Comparison of ENCODE assay signal across 2 cellular contexts in genomic region chr6:147204060-147204785, GRCh38.
A peak's percentile ranks its signal among the peaks of the same experiment; 100 is the strongest.
TF ChIP-seq lines count a peak whose summit lies in the region.

TSS of gene STXBP5 (plus strand) at chr6:147204417. CDS start at chr6:147204533, 116 bp downstream.

TF ChIP-seq in HEK293, 187 proteins besides CTCF, POLR2A, EP300 and RAD21 (continued from another document):
- TF ChIP-seq, protein P1, sequence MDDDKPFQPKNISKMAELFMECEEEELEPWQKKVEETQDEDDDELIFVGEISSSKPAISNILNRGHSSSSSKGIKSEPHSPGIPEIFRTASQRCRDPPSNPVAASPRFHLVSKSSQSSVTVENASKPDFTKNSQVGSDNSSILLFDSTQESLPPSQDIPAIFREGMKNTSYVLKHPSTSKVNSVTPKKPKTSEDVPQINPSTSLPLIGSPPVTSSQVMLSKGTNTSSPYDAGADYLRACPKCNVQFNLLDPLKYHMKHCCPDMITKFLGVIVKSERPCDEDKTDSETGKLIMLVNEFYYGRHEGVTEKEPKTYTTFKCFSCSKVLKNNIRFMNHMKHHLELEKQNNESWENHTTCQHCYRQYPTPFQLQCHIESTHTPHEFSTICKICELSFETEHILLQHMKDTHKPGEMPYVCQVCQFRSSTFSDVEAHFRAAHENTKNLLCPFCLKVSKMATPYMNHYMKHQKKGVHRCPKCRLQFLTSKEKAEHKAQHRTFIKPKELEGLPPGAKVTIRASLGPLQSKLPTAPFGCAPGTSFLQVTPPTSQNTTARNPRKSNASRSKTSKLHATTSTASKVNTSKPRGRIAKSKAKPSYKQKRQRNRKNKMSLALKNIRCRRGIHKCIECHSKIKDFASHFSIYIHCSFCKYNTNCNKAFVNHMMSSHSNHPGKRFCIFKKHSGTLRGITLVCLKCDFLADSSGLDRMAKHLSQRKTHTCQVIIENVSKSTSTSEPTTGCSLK (tag by site-specific recombination; IDR thresholded peaks at IDR 0.05) = no peak
- TF ChIP-seq ZFP69B (tag by site-specific recombination; IDR thresholded peaks at IDR 0.05) = no peak
- peak; percentile 18; the same call in 1 of the 2 replicates for TF ChIP-seq IKZF3 (tag by site-specific recombination; IDR thresholded peaks at IDR 0.05)
- TF ChIP-seq GLIS2 (tag by site-specific recombination; IDR thresholded peaks at IDR 0.05) = peak; percentile 99
- TF ChIP-seq ZNF777 (tag by site-specific recombination; IDR thresholded peaks at IDR 0.05; ENCODE audit: borderline replicate concordance) = peak; percentile 79; the same call in 1 of the 2 replicates
- TF ChIP-seq ZNF2 (tag by site-specific recombination; IDR thresholded peaks at IDR 0.05) = peak; percentile 63; the same call in 1 of the 2 replicates
- TF ChIP-seq ZNF580 (tag by site-specific recombination; IDR thresholded peaks at IDR 0.05) = 0 out of 2 replicates have a peak, but pooled peaks have one; percentile 28
- TF ChIP-seq ZFP37 (tag by site-specific recombination; IDR thresholded peaks at IDR 0.05) = peak; percentile 60; the same call in 1 of the 2 replicates
- TF ChIP-seq REST (tag by site-specific recombination; IDR thresholded peaks at IDR 0.05) = peak; percentile 65
- TF ChIP-seq ELK4 (IDR thresholded peaks at IDR 0.05; ENCODE audit: borderline replicate concordance, low read depth, low read length) = no peak
- TF ChIP-seq ZNF501 (tag by site-specific recombination; IDR thresholded peaks at IDR 0.05) = 0 out of 2 replicates have a peak, but pooled peaks have one; percentile 37
- peak; percentile 86 for TF ChIP-seq GLIS1 (tag by site-specific recombination; IDR thresholded peaks at IDR 0.05)
- peak; percentile 74 for TF ChIP-seq ZBTB17 (tag by site-specific recombination; IDR thresholded peaks at IDR 0.05)

TF ChIP-seq in HepG2, 621 proteins besides CTCF, POLR2A, EP300 and RAD21 (continued from another document and continues in another):
- TF ChIP-seq, protein P2, sequence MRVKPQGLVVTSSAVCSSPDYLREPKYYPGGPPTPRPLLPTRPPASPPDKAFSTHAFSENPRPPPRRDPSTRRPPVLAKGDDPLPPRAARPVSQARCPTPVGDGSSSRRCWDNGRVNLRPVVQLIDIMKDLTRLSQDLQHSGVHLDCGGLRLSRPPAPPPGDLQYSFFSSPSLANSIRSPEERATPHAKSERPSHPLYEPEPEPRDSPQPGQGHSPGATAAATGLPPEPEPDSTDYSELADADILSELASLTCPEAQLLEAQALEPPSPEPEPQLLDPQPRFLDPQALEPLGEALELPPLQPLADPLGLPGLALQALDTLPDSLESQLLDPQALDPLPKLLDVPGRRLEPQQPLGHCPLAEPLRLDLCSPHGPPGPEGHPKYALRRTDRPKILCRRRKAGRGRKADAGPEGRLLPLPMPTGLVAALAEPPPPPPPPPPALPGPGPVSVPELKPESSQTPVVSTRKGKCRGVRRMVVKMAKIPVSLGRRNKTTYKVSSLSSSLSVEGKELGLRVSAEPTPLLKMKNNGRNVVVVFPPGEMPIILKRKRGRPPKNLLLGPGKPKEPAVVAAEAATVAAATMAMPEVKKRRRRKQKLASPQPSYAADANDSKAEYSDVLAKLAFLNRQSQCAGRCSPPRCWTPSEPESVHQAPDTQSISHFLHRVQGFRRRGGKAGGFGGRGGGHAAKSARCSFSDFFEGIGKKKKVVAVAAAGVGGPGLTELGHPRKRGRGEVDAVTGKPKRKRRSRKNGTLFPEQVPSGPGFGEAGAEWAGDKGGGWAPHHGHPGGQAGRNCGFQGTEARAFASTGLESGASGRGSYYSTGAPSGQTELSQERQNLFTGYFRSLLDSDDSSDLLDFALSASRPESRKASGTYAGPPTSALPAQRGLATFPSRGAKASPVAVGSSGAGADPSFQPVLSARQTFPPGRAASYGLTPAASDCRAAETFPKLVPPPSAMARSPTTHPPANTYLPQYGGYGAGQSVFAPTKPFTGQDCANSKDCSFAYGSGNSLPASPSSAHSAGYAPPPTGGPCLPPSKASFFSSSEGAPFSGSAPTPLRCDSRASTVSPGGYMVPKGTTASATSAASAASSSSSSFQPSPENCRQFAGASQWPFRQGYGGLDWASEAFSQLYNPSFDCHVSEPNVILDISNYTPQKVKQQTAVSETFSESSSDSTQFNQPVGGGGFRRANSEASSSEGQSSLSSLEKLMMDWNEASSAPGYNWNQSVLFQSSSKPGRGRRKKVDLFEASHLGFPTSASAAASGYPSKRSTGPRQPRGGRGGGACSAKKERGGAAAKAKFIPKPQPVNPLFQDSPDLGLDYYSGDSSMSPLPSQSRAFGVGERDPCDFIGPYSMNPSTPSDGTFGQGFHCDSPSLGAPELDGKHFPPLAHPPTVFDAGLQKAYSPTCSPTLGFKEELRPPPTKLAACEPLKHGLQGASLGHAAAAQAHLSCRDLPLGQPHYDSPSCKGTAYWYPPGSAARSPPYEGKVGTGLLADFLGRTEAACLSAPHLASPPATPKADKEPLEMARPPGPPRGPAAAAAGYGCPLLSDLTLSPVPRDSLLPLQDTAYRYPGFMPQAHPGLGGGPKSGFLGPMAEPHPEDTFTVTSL (CRISPR knock-in tag; IDR thresholded peaks at IDR 0.05; ENCODE audit: borderline replicate concordance) = peak; percentile 49; the same call in 1 of the 2 replicates
- peak; percentile 28; the same call in 1 of the 2 replicates for TF ChIP-seq SRY (CRISPR knock-in tag; IDR thresholded peaks at IDR 0.05)
- TF ChIP-seq NFKBIZ (CRISPR knock-in tag; IDR thresholded peaks at IDR 0.05) = 0 out of 2 replicates have a peak, but pooled peaks have one; percentile 29
- TF ChIP-seq, protein P3, sequence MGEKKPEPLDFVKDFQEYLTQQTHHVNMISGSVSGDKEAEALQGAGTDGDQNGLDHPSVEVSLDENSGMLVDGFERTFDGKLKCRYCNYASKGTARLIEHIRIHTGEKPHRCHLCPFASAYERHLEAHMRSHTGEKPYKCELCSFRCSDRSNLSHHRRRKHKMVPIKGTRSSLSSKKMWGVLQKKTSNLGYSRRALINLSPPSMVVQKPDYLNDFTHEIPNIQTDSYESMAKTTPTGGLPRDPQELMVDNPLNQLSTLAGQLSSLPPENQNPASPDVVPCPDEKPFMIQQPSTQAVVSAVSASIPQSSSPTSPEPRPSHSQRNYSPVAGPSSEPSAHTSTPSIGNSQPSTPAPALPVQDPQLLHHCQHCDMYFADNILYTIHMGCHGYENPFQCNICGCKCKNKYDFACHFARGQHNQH (CRISPR knock-in tag; IDR thresholded peaks at IDR 0.05) = peak; percentile 74; the same call in 1 of the 2 replicates
- TF ChIP-seq, protein P4, sequence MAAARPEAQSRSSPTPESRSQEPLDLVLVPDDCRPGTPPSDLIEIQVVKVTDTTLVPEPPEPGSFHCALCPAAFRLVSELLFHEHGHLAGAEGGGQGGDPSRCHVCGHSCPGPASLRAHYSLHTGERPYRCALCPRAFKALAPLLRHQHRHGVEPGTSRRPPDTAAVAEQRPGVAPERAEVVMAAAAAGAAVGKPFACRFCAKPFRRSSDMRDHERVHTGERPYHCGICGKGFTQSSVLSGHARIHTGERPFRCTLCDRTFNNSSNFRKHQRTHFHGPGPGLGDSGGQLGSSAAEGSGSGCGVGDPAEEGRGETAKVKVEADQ (CRISPR knock-in tag; IDR thresholded peaks at IDR 0.05; ENCODE audit: borderline replicate concordance) = no peak; the same call in 1 of the 2 replicates
- TF ChIP-seq, protein P5, sequence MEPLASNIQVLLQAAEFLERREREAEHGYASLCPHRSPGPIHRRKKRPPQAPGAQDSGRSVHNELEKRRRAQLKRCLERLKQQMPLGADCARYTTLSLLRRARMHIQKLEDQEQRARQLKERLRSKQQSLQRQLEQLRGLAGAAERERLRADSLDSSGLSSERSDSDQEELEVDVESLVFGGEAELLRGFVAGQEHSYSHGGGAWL (CRISPR knock-in tag; IDR thresholded peaks at IDR 0.05) = peak; percentile 66; the same call in 1 of the 2 replicates
- no peak for TF ChIP-seq ZNF816 (CRISPR knock-in tag; IDR thresholded peaks at IDR 0.05; ENCODE audit: borderline replicate concordance)
- TF ChIP-seq HNRNPUL1 (IDR thresholded peaks at IDR 0.05; ENCODE audit: low read depth, low read length) = no peak
- peak; percentile 31; the same call in 1 of the 2 replicates for TF ChIP-seq GATAD2A (CRISPR knock-in tag; IDR thresholded peaks at IDR 0.05)
- TF ChIP-seq ZNF546 (CRISPR knock-in tag; conservative IDR thresholded peaks at IDR 0.05) = peak; percentile 49; the same call in 1 of the 2 replicates
- peak; percentile 95 for TF ChIP-seq ZNF12 (CRISPR knock-in tag; IDR thresholded peaks at IDR 0.05)
- TF ChIP-seq REXO4 (CRISPR knock-in tag; IDR thresholded peaks at IDR 0.05; ENCODE audit: borderline replicate concordance) = no peak
- TF ChIP-seq KMT2A (CRISPR knock-in tag; IDR thresholded peaks at IDR 0.05) = peak; percentile 93
- TF ChIP-seq ZNF530 (CRISPR knock-in tag; IDR thresholded peaks at IDR 0.05; ENCODE audit: low read depth) = no peak
- TF ChIP-seq ZNF260 (CRISPR knock-in tag; IDR thresholded peaks at IDR 0.05; ENCODE audit: borderline replicate concordance, low read depth) = no peak
- no peak for TF ChIP-seq CEBPZ (IDR thresholded peaks at IDR 0.05; ENCODE audit: low read length)
- peak; percentile 2; the same call in 1 of the 2 replicates for TF ChIP-seq IRX3 (CRISPR knock-in tag; IDR thresholded peaks at IDR 0.05; ENCODE audit: borderline replicate concordance, low read depth)
- TF ChIP-seq, protein P6, sequence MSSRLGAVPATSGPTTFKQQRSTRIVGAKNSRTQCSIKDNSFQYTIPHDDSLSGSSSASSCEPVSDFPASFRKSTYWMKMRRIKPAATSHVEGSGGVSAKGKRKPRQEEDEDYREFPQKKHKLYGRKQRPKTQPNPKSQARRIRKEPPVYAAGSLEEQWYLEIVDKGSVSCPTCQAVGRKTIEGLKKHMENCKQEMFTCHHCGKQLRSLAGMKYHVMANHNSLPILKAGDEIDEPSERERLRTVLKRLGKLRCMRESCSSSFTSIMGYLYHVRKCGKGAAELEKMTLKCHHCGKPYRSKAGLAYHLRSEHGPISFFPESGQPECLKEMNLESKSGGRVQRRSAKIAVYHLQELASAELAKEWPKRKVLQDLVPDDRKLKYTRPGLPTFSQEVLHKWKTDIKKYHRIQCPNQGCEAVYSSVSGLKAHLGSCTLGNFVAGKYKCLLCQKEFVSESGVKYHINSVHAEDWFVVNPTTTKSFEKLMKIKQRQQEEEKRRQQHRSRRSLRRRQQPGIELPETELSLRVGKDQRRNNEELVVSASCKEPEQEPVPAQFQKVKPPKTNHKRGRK (CRISPR knock-in tag; IDR thresholded peaks at IDR 0.05) = no peak
- peak; percentile 72 for TF ChIP-seq KMT2B (CRISPR knock-in tag; IDR thresholded peaks at IDR 0.05)
- TF ChIP-seq ZFAT (CRISPR knock-in tag; conservative IDR thresholded peaks at IDR 0.05) = 0 out of 2 replicates have a peak, but pooled peaks have one; percentile 61
- TF ChIP-seq ZBTB21 (CRISPR knock-in tag; IDR thresholded peaks at IDR 0.05) = no peak
- no peak for TF ChIP-seq KDM3A (CRISPR knock-in tag; IDR thresholded peaks at IDR 0.05; ENCODE audit: low read depth)
- no peak for TF ChIP-seq ZNF589 (CRISPR knock-in tag; conservative IDR thresholded peaks at IDR 0.05)
- no peak for TF ChIP-seq ZNF776 (CRISPR knock-in tag; IDR thresholded peaks at IDR 0.05)
- peak; percentile 39; the same call in 1 of the 2 replicates for TF ChIP-seq KLF6 (CRISPR knock-in tag; IDR thresholded peaks at IDR 0.05)
- TF ChIP-seq RXRB (CRISPR knock-in tag; IDR thresholded peaks at IDR 0.05; ENCODE audit: borderline replicate concordance) = no peak
- TF ChIP-seq, protein P7, sequence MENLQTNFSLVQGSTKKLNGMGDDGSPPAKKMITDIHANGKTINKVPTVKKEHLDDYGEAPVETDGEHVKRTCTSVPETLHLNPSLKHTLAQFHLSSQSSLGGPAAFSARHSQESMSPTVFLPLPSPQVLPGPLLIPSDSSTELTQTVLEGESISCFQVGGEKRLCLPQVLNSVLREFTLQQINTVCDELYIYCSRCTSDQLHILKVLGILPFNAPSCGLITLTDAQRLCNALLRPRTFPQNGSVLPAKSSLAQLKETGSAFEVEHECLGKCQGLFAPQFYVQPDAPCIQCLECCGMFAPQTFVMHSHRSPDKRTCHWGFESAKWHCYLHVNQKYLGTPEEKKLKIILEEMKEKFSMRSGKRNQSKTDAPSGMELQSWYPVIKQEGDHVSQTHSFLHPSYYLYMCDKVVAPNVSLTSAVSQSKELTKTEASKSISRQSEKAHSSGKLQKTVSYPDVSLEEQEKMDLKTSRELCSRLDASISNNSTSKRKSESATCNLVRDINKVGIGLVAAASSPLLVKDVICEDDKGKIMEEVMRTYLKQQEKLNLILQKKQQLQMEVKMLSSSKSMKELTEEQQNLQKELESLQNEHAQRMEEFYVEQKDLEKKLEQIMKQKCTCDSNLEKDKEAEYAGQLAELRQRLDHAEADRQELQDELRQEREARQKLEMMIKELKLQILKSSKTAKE (CRISPR knock-in tag; IDR thresholded peaks at IDR 0.05; ENCODE audit: borderline replicate concordance) = no peak
- TF ChIP-seq ZNF569 (CRISPR knock-in tag; IDR thresholded peaks at IDR 0.05; ENCODE audit: borderline replicate concordance) = no peak
- TF ChIP-seq CREM (IDR thresholded peaks at IDR 0.05) = no peak
- TF ChIP-seq CREM (CRISPR knock-in tag; IDR thresholded peaks at IDR 0.05) = no peak
- TF ChIP-seq ZNF790 (CRISPR knock-in tag; IDR thresholded peaks at IDR 0.05; ENCODE audit: borderline replicate concordance) = no peak
- TF ChIP-seq ZFP36 (IDR thresholded peaks at IDR 0.05; ENCODE audit: borderline replicate concordance, low read depth, low read length, partially characterized antibody) = no peak
- no peak for TF ChIP-seq ZIK1 (CRISPR knock-in tag; IDR thresholded peaks at IDR 0.05; ENCODE audit: borderline replicate concordance, low read depth)
- no peak; the same call in none of the 2 replicates for TF ChIP-seq ZNF33B (CRISPR knock-in tag; IDR thresholded peaks at IDR 0.05)
- 0 out of 2 replicates have a peak, but pooled peaks have one; percentile 4 for TF ChIP-seq ZNF143 (CRISPR knock-in tag; IDR thresholded peaks at IDR 0.05)
- TF ChIP-seq SP5 (CRISPR knock-in tag; IDR thresholded peaks at IDR 0.05; ENCODE audit: borderline replicate concordance, low read depth) = no peak
- TF ChIP-seq, protein P8, sequence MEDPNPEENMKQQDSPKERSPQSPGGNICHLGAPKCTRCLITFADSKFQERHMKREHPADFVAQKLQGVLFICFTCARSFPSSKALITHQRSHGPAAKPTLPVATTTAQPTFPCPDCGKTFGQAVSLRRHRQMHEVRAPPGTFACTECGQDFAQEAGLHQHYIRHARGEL (CRISPR knock-in tag; IDR thresholded peaks at IDR 0.05) = no peak
- TF ChIP-seq NR2C2 (CRISPR knock-in tag; IDR thresholded peaks at IDR 0.05; ENCODE audit: borderline replicate concordance) = no peak
